In genomic region chr1:231162300-231162969, GRCh38 we compare ENCODE assay signal across 1 cellular context.
TF ChIP-seq lines count a peak whose summit lies in the region.

No MANE protein-coding gene starts in this region.

TF ChIP-seq in WTC11, 78 proteins besides CTCF, POLR2A, EP300 and RAD21 (continued from another document and continues in another):
- TF ChIP-seq, protein P1, sequence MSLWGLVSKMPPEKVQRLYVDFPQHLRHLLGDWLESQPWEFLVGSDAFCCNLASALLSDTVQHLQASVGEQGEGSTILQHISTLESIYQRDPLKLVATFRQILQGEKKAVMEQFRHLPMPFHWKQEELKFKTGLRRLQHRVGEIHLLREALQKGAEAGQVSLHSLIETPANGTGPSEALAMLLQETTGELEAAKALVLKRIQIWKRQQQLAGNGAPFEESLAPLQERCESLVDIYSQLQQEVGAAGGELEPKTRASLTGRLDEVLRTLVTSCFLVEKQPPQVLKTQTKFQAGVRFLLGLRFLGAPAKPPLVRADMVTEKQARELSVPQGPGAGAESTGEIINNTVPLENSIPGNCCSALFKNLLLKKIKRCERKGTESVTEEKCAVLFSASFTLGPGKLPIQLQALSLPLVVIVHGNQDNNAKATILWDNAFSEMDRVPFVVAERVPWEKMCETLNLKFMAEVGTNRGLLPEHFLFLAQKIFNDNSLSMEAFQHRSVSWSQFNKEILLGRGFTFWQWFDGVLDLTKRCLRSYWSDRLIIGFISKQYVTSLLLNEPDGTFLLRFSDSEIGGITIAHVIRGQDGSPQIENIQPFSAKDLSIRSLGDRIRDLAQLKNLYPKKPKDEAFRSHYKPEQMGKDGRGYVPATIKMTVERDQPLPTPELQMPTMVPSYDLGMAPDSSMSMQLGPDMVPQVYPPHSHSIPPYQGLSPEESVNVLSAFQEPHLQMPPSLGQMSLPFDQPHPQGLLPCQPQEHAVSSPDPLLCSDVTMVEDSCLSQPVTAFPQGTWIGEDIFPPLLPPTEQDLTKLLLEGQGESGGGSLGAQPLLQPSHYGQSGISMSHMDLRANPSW (CRISPR knock-in tag; conservative IDR thresholded peaks at IDR 0.05; ENCODE audit: low read depth) = no peak
- TF ChIP-seq MAX (CRISPR knock-in tag; IDR thresholded peaks at IDR 0.05) (0 out of 2 replicates have a peak, but pooled peaks have one; percentile 60), PREB (CRISPR knock-in tag; IDR thresholded peaks at IDR 0.05; ENCODE audit: borderline replicate concordance) (peak; percentile 64; the same call in 1 of the 2 replicates), RORB (CRISPR knock-in tag; IDR thresholded peaks at IDR 0.05) (no peak), FOXJ3 (CRISPR knock-in tag; IDR thresholded peaks at IDR 0.05; ENCODE audit: borderline replicate concordance) (no peak), MYBL2 (CRISPR knock-in tag; IDR thresholded peaks at IDR 0.05) (peak; percentile 86; the same call in 1 of the 2 replicates), TEAD4 (CRISPR knock-in tag; IDR thresholded peaks at IDR 0.05) (peak; percentile 62; the same call in 1 of the 2 replicates), OVOL2 (CRISPR knock-in tag; IDR thresholded peaks at IDR 0.05; ENCODE audit: borderline replicate concordance) (no peak), E2F4 (CRISPR knock-in tag; IDR thresholded peaks at IDR 0.05; ENCODE audit: borderline replicate concordance, low read depth) (peak; percentile 87), ZBTB21 (CRISPR knock-in tag; IDR thresholded peaks at IDR 0.05; ENCODE audit: borderline replicate concordance) (no peak), ERG (CRISPR knock-in tag; IDR thresholded peaks at IDR 0.05) (no peak), CBFB (CRISPR knock-in tag; IDR thresholded peaks at IDR 0.05; ENCODE audit: low read depth) (no peak), RELA (CRISPR knock-in tag; IDR thresholded peaks at IDR 0.05; ENCODE audit: borderline replicate concordance) (peak; percentile 48; the same call in 1 of the 2 replicates), ZNF138 (CRISPR knock-in tag; conservative IDR thresholded peaks at IDR 0.05) (no peak), ZNF396 (CRISPR knock-in tag; IDR thresholded peaks at IDR 0.05; ENCODE audit: borderline replicate concordance) (no peak), ZNF281 (CRISPR knock-in tag; IDR thresholded peaks at IDR 0.05) (no peak), E2F5 (CRISPR knock-in tag; IDR thresholded peaks at IDR 0.05) (peak; percentile 81; the same call in 1 of the 2 replicates), SMAD3 (CRISPR knock-in tag; IDR thresholded peaks at IDR 0.05; ENCODE audit: borderline replicate concordance) (peak; percentile 67; the same call in 1 of the 2 replicates), EMX1 (CRISPR knock-in tag; IDR thresholded peaks at IDR 0.05) (no peak), ZNF671 (CRISPR knock-in tag; IDR thresholded peaks at IDR 0.05) (no peak), GTF2I (CRISPR knock-in tag; conservative IDR thresholded peaks at IDR 0.05) (no peak), TP53 (CRISPR knock-in tag; IDR thresholded peaks at IDR 0.05) (no peak), GRHL2 (CRISPR knock-in tag; IDR thresholded peaks at IDR 0.05; ENCODE audit: insufficient replicate concordance, severe bottlenecking) (no peak), ZNF423 (CRISPR knock-in tag; IDR thresholded peaks at IDR 0.05) (peak; percentile 92), ZNF416 (CRISPR knock-in tag; IDR thresholded peaks at IDR 0.05) (no peak), NR2C2 (CRISPR knock-in tag; IDR thresholded peaks at IDR 0.05) (peak; percentile 61; the same call in 1 of the 2 replicates), NFE2L1 (CRISPR knock-in tag; IDR thresholded peaks at IDR 0.05) (peak; percentile 75), TCF7 (CRISPR knock-in tag; IDR thresholded peaks at IDR 0.05; ENCODE audit: low read depth) (peak; percentile 84; the same call in 1 of the 2 replicates), ATF6 (CRISPR knock-in tag; IDR thresholded peaks at IDR 0.05) (no peak), ESRRA (CRISPR knock-in tag; IDR thresholded peaks at IDR 0.05; ENCODE audit: borderline replicate concordance) (peak; percentile 91), NR3C1 (CRISPR knock-in tag; conservative IDR thresholded peaks at IDR 0.05; ENCODE audit: low read depth) (no peak)
- TF ChIP-seq, protein P2, sequence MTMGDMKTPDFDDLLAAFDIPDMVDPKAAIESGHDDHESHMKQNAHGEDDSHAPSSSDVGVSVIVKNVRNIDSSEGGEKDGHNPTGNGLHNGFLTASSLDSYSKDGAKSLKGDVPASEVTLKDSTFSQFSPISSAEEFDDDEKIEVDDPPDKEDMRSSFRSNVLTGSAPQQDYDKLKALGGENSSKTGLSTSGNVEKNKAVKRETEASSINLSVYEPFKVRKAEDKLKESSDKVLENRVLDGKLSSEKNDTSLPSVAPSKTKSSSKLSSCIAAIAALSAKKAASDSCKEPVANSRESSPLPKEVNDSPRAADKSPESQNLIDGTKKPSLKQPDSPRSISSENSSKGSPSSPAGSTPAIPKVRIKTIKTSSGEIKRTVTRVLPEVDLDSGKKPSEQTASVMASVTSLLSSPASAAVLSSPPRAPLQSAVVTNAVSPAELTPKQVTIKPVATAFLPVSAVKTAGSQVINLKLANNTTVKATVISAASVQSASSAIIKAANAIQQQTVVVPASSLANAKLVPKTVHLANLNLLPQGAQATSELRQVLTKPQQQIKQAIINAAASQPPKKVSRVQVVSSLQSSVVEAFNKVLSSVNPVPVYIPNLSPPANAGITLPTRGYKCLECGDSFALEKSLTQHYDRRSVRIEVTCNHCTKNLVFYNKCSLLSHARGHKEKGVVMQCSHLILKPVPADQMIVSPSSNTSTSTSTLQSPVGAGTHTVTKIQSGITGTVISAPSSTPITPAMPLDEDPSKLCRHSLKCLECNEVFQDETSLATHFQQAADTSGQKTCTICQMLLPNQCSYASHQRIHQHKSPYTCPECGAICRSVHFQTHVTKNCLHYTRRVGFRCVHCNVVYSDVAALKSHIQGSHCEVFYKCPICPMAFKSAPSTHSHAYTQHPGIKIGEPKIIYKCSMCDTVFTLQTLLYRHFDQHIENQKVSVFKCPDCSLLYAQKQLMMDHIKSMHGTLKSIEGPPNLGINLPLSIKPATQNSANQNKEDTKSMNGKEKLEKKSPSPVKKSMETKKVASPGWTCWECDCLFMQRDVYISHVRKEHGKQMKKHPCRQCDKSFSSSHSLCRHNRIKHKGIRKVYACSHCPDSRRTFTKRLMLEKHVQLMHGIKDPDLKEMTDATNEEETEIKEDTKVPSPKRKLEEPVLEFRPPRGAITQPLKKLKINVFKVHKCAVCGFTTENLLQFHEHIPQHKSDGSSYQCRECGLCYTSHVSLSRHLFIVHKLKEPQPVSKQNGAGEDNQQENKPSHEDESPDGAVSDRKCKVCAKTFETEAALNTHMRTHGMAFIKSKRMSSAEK (CRISPR knock-in tag; IDR thresholded peaks at IDR 0.05; ENCODE audit: borderline replicate concordance) = no peak
- TF ChIP-seq, protein P3, sequence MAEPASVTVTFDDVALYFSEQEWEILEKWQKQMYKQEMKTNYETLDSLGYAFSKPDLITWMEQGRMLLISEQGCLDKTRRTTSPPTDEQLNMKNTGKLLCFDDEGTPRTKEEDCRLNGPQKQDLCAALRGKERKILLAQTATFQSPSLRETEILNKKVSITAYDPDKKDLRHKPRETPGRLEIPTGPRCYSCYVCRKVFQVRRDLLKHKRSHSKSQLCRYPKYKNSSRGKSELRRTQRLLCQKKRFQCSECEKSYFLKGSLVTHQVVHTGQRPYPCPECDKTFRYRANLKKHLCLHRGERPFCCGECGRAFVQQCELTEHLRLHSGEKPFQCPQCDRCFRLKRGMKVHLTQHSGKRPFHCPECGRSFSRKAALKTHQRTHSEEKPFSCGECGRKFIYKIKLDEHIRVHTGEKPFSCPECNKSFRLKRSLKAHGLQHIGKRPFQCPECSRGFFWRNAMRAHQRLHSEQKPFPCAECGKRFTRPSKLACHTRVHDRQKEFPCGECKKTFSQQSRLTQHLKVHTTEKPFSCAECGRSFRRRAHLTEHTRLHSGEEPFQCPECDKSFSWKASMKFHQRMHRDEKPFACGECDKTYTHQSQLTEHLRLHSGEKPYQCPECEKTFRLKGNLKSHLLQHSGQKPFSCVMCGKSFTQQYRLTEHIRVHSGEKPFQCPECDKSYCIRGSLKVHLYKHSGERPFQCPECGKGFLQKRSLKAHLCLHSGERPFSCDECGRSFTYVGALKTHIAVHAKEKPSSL (CRISPR knock-in tag; conservative IDR thresholded peaks at IDR 0.05) = no peak
- TF ChIP-seq, protein P4, sequence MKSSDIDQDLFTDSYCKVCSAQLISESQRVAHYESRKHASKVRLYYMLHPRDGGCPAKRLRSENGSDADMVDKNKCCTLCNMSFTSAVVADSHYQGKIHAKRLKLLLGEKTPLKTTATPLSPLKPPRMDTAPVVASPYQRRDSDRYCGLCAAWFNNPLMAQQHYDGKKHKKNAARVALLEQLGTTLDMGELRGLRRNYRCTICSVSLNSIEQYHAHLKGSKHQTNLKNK (CRISPR knock-in tag; IDR thresholded peaks at IDR 0.05) = no peak
